In genomic region chr20:39049148-39049547, GRCh38 we compare ENCODE assay signal across 12 cellular contexts.
DNase-seq lines count a peak whose midpoint lies in the region; ATAC-seq and TF ChIP-seq lines count a peak whose summit lies in the region.
"Had no signal": no experiment of that assay in that cellular context is flagged by ENCODE, and none has a peak within 500 bp of the region (broad histone marks: within the 10 kb centered on the region; RNA-seq: fewer than 3 reads in every experiment).

No MANE protein-coding gene starts in this region.

- ATAC-seq in GM23338 (no peak), GM19035 (IDR thresholded peaks at IDR 0.05; ENCODE audit: unreplicated experiment) (no peak), GM21515 (IDR thresholded peaks at IDR 0.05; ENCODE audit: unreplicated experiment) (no peak)
- ATAC-seq in activated naive CD8-positive, alpha-beta T cell treated with anti-CD3 and anti-CD28 coated beads, Interleukin-2, amount 50 U/mL, for 24 hours = no peak
- ATAC-seq in naive thymus-derived CD8-positive, alpha-beta T cell = no peak

- no peaks in the 10 kb centered on the region for H4K20me1 ChIP-seq in GM23338 (replicated peaks; ENCODE audit: insufficient read depth)

- H3K27me3 ChIP-seq in GM23338 (ENCODE audit: insufficient read depth) = peaks cover 10% of the 10 kb centered on the region
- H3K27me3 ChIP-seq: vagina had no signal

- H3K79me2 ChIP-seq in GM23338 (replicated peaks; ENCODE audit: insufficient read depth) = no peaks in the 10 kb centered on the region

- H3K9me2 ChIP-seq in GM23338 (ENCODE audit: insufficient read depth) = no peaks in the 10 kb centered on the region

- H3K27me3 Mint-ChIP-seq in GM23338 (ENCODE audit: insufficient read depth, low read depth, poor library complexity) = peaks cover 14% of the 10 kb centered on the region
- H3K27me3 Mint-ChIP-seq in activated naive CD8-positive, alpha-beta T cell treated with anti-CD3 and anti-CD28 coated beads, Interleukin-2, amount 50 U/mL, for 24 hours = no peaks in the 10 kb centered on the region
- peaks cover 0 to 17% (median 4%) of the 10 kb centered on the region in 5 donors for H3K27me3 Mint-ChIP-seq in naive thymus-derived CD8-positive, alpha-beta T cell

- no peaks in the 10 kb centered on the region for H3F3A ChIP-seq in GM23338 (replicated peaks; ENCODE audit: low read depth)

- POLR2A ChIA-PET in naive thymus-derived CD8-positive, alpha-beta T cell (lab: Charles Lee) = no interaction called here

- H3K27ac ChIP-seq in GM23338 (ENCODE audit: low read depth) = no peak overlapping the region

- H3K9me3 Mint-ChIP-seq in GM23338 = no peaks in the 10 kb centered on the region
- H3K9me3 Mint-ChIP-seq in activated naive CD8-positive, alpha-beta T cell treated with anti-CD3 and anti-CD28 coated beads, Interleukin-2, amount 50 U/mL, for 24 hours = no peaks in the 10 kb centered on the region
- H3K9me3 Mint-ChIP-seq in naive thymus-derived CD8-positive, alpha-beta T cell = no peaks in the 10 kb centered on the region

- no peak overlapping the region for H3K27ac Mint-ChIP-seq in GM23338
- H3K27ac Mint-ChIP-seq in activated naive CD8-positive, alpha-beta T cell treated with anti-CD3 and anti-CD28 coated beads, Interleukin-2, amount 50 U/mL, for 24 hours = no peak overlapping the region
- peak overlapping the region in 3 of 10 donors; percentile 15 to 81 (median 24) for H3K27ac Mint-ChIP-seq in naive thymus-derived CD8-positive, alpha-beta T cell

- peak overlapping the region; percentile 86; the same call in 1 of the 2 replicates for H3K4me3 ChIP-seq in AG10803 (ENCODE audit: low read length)
- H3K4me3 ChIP-seq in GM23338 = peak overlapping the region; percentile 77

- peak overlapping the region; percentile 89 for H3K4me2 ChIP-seq in GM23338

- H3K4me3 Mint-ChIP-seq in GM23338 = peak overlapping the region; percentile 77; the same call in 2 of the 3 replicates
- H3K4me3 Mint-ChIP-seq in activated naive CD8-positive, alpha-beta T cell treated with anti-CD3 and anti-CD28 coated beads, Interleukin-2, amount 50 U/mL, for 24 hours = peak overlapping the region; percentile 82
- peak overlapping the region in 8 of 10 donors; percentile 80 to 92 (median 86) for H3K4me3 Mint-ChIP-seq in naive thymus-derived CD8-positive, alpha-beta T cell

- no peak for TF ChIP-seq CTCF in AG10803 (conservative IDR thresholded peaks at IDR 0.05; ENCODE audit: low read length)
- TF ChIP-seq CTCF in GM23338 (conservative IDR thresholded peaks at IDR 0.05; ENCODE audit: low read depth in 2 of 2) = no peak

- no peaks in the 10 kb centered on the region for H3K36me3 Mint-ChIP-seq in GM23338 (ENCODE audit: low read depth)
- no peaks in the 10 kb centered on the region for H3K36me3 Mint-ChIP-seq in activated naive CD8-positive, alpha-beta T cell treated with anti-CD3 and anti-CD28 coated beads, Interleukin-2, amount 50 U/mL, for 24 hours (ENCODE audit: low read depth)
- H3K36me3 Mint-ChIP-seq in naive thymus-derived CD8-positive, alpha-beta T cell = peaks cover 0 to 1% (median 0%) of the 10 kb centered on the region in 3 donors

- no peaks in the 10 kb centered on the region for H3K36me3 ChIP-seq in GM23338 (ENCODE audit: insufficient read depth)
- H3K36me3 ChIP-seq: vagina had no signal

- peak overlapping the region; percentile 99; the same call in 1 of the 2 replicates for H2AFZ ChIP-seq in GM23338

- peaks cover 10% of the 10 kb centered on the region; the same call in 1 of the 2 replicates for H3K4me1 ChIP-seq in GM23338 (ENCODE audit: insufficient read depth)

- DNase-seq in AG10803 (ENCODE audit: low read depth) = no peak
- DNase-seq in GM23338 (ENCODE audit: low spot score) = no peak
- no peak for DNase-seq in activated naive CD8-positive, alpha-beta T cell treated with anti-CD3 and anti-CD28 coated beads, Interleukin-2, amount 50 U/mL, for 24 hours
- peak in 1 of 10 donors; percentile 7 for DNase-seq in naive thymus-derived CD8-positive, alpha-beta T cell
- DNase-seq in DMS79 treated with DMSO at 0.1 percent for 48 hours (lab: John Stamatoyannopoulos, UW) = no peak
- no peak for DNase-seq in NCI-H1436 (lab: John Stamatoyannopoulos, UW)
- DNase-seq: amniotic stem cell, GOT3, NCI-H2029 treated with DMSO at 0.1 percent for 48 hours had no signal

- H3K4me1 Mint-ChIP-seq in GM23338 = 0 out of 3 replicates have a peak, but pooled peaks cover 3% of the 10 kb centered on the region
- H3K4me1 Mint-ChIP-seq in activated naive CD8-positive, alpha-beta T cell treated with anti-CD3 and anti-CD28 coated beads, Interleukin-2, amount 50 U/mL, for 24 hours = peaks cover 5% of the 10 kb centered on the region
- H3K4me1 Mint-ChIP-seq in naive thymus-derived CD8-positive, alpha-beta T cell = peaks cover 0 to 14% (median 6%) of the 10 kb centered on the region in 4 donors

TF ChIP-seq in GM23338, 12 proteins besides CTCF, POLR2A, EP300 and RAD21 (continues in another document):
- TF ChIP-seq ZNF331 (CRISPR knock-in tag; IDR thresholded peaks at IDR 0.05; ENCODE audit: low read depth) = no peak
- TF ChIP-seq ETS1 (IDR thresholded peaks at IDR 0.05) = no peak
- no peak for TF ChIP-seq ZNF462 (CRISPR knock-in tag; IDR thresholded peaks at IDR 0.05)
- no peak for TF ChIP-seq EZH2 (IDR thresholded peaks at IDR 0.05; ENCODE audit: low read depth, unreplicated experiment)
- no peak for TF ChIP-seq EZH2phosphoT487 (IDR thresholded peaks at IDR 0.05; ENCODE audit: unreplicated experiment)
